ENCODE assay signal across 9 cellular contexts in the genomic region with DNA sequence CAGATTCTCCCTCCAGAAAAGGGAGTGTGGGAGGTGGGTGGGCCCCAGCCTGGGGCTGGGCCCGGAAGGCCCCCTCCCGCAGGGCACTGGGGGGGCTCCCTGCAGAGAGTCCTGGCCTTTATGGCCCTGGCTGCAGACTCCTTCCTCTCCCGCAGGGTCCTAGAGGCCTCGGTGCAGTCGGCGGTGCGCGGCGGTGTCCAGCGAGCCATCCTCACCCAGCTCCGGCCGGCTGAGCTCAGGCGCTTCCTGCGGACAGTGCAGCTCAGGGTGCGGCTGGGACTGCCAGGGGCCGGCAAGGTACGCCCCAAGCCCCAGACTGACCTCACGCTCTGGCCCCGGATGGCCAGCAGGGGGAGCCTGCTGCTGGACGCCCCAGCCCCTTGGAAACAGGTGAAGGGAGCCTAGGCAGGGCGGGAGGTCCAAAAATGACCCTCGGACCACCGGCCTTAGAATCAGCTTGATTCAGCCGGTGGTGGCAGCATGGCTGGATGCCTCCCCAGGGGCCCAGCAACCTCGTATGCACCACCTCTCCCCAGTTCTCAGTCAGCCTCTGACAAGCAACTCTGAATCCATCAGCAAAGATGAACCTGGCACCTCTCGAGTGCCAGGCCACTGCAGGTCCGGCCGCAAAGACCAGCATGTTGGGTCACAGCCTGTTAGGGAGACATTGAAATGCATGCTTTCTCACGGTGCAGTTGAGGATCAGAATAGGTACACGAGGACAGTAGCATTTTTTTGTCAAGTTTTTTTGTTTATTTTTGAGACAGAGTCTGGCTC. TPM values are rescaled to one million over a fixed set of nuclear protein-coding genes. Genes with fewer than 3 reads are reported as not detected.
DNase-seq lines count a peak whose midpoint lies in the region; ATAC-seq, FAIRE-seq and TF ChIP-seq lines count a peak whose summit lies in the region.
"Had no signal": no experiment of that assay in that cellular context is flagged by ENCODE, and none has a peak within 500 bp of the region (broad histone marks: within the 10 kb centered on the region; RNA-seq: fewer than 3 reads in every experiment).

No MANE protein-coding gene starts in this region.

- H3K27me3 Mint-ChIP-seq in activated T-cell treated with anti-CD3 and anti-CD28 coated beads, Interleukin-2, amount 50 U/mL, for 72 hours (ENCODE audit: low read depth) = no peaks in the 10 kb centered on the region
- no peaks in the 10 kb centered on the region for H3K27me3 Mint-ChIP-seq in neural crest cell (ENCODE audit: low read depth)

- ATAC-seq in activated T-cell treated with anti-CD3 and anti-CD28 coated beads, Interleukin-2, amount 50 U/mL, for 72 hours (replicated peaks in 1 of 2) = peak; percentile 83 to 87

- H3K4me1 Mint-ChIP-seq in activated T-cell treated with anti-CD3 and anti-CD28 coated beads, Interleukin-2, amount 50 U/mL, for 72 hours (ENCODE audit: low read depth) = no peaks in the 10 kb centered on the region
- H3K4me1 Mint-ChIP-seq in neural crest cell = peaks cover 5% of the 10 kb centered on the region

- H3K4me3 Mint-ChIP-seq in activated T-cell treated with anti-CD3 and anti-CD28 coated beads, Interleukin-2, amount 50 U/mL, for 72 hours = peak overlapping the region; percentile 61 to 64
- H3K4me3 Mint-ChIP-seq in neural crest cell = no peak overlapping the region

- H3K27ac ChIP-seq in 22Rv1 = no peak overlapping the region

- no peak overlapping the region for H3K27ac Mint-ChIP-seq in activated T-cell treated with anti-CD3 and anti-CD28 coated beads, Interleukin-2, amount 50 U/mL, for 72 hours
- H3K27ac Mint-ChIP-seq in neural crest cell (ENCODE audit: unreplicated experiment) = peak overlapping the region; percentile 22

- TF ChIP-seq CTCF in 22Rv1 (IDR thresholded peaks at IDR 0.05) (peak; percentile 90), fibroblast of villous mesenchyme (IDR thresholded peaks at IDR 0.05; ENCODE audit: insufficient read depth, low read depth, low read length) (peak; percentile 87), neural crest cell (conservative IDR thresholded peaks at IDR 0.05) (peak; percentile 84)

- DNase-seq in GM12891 (ENCODE audit: insufficient read length, low spot score) (peak; percentile 77), NCI-H146 (lab: John Stamatoyannopoulos, UW) (peak; percentile 55), fibroblast of villous mesenchyme (ENCODE audit: low read depth) (peak; percentile 74), neural crest cell (ENCODE audit: low read depth, low spot score) (peak; percentile 65), ureter (ENCODE audit: low spot score) (peak; percentile 67), middle frontal gyrus (ENCODE audit: extremely low spot score, low spot score) (no peak)
- peak; percentile 65 to 68 for DNase-seq in activated T-cell treated with anti-CD3 and anti-CD28 coated beads, Interleukin-2, amount 50 U/mL, for 72 hours

- TF ChIP-seq POLR2A in GM12891 (IDR thresholded peaks at IDR 0.05; ENCODE audit: low read depth, low read length) = no peak

- H3K36me3 Mint-ChIP-seq in activated T-cell treated with anti-CD3 and anti-CD28 coated beads, Interleukin-2, amount 50 U/mL, for 72 hours (ENCODE audit: insufficient read depth in 2 of 2) = no peaks in the 10 kb centered on the region
- H3K36me3 Mint-ChIP-seq in neural crest cell (ENCODE audit: low read depth) = no peaks in the 10 kb centered on the region

- peak overlapping the region; percentile 30 for H3K4me3 ChIP-seq in fibroblast of villous mesenchyme (ENCODE audit: low read depth, low read length)

- peak; percentile 84 for FAIRE-seq in GM12891 (lab: Jason Lieb, UNC)

- no peaks in the 10 kb centered on the region for H3K9me3 Mint-ChIP-seq in activated T-cell treated with anti-CD3 and anti-CD28 coated beads, Interleukin-2, amount 50 U/mL, for 72 hours
- no peaks in the 10 kb centered on the region for H3K9me3 Mint-ChIP-seq in neural crest cell

TF ChIP-seq in GM12891, 5 proteins besides CTCF, POLR2A, EP300 and RAD21:
- TF ChIP-seq POU2F2 (IDR thresholded peaks at IDR 0.05; ENCODE audit: low read depth, low read length) = no peak
- TF ChIP-seq TAF1 (IDR thresholded peaks at IDR 0.05; ENCODE audit: low read depth, low read length) = no peak
- TF ChIP-seq SPI1 (IDR thresholded peaks at IDR 0.05; ENCODE audit: low read depth, low read length) = no peak
- no peak for TF ChIP-seq PAX5 (IDR thresholded peaks at IDR 0.05; ENCODE audit: insufficient read depth, low read length, severe bottlenecking)
- TF ChIP-seq POLR2AphosphoS5 (IDR thresholded peaks at IDR 0.05; ENCODE audit: low read depth, low read length) = no peak
TF ChIP-seq in GM12891: peak in this region for 0.

RNA-seq across cellular contexts. Expression of a gene that starts 20.6 kb away (rescaled TPM):
- polyA plus RNA-seq in GM12891 (2012; ENCODE audit: low read depth, missing spikeins) = 7.0 TPM
- total RNA-seq in activated T-cell treated with anti-CD3 and anti-CD28 coated beads, Interleukin-2, amount 50 U/mL, for 72 hours = 10 to 100 TPM; 16.0 to 18.7 TPM
- 21.6 and 23.5 TPM in 2 replicates for total RNA-seq in fibroblast of villous mesenchyme
- total RNA-seq in neural crest cell = 28.7 and 29.6 TPM in 2 replicates
- total RNA-seq in ureter = 55.4 TPM

RNA-seq across cellular contexts. Expression of a gene that starts 20.8 kb away (rescaled TPM):
- polyA plus RNA-seq in GM12891 (2012; ENCODE audit: low read depth, missing spikeins) = 8.9 TPM
- 1 to 10 TPM; 8.2 to 9.3 TPM for total RNA-seq in activated T-cell treated with anti-CD3 and anti-CD28 coated beads, Interleukin-2, amount 50 U/mL, for 72 hours
- 18.6 and 19.0 TPM in 2 replicates for total RNA-seq in fibroblast of villous mesenchyme
- total RNA-seq in neural crest cell = 56.2 and 56.3 TPM in 2 replicates
- 25.9 TPM for total RNA-seq in ureter

RNA-seq across cellular contexts. Expression of a gene that starts 23.2 kb away (rescaled TPM):
- polyA plus RNA-seq in GM12891 (2012; ENCODE audit: low read depth, missing spikeins) = 0.86 TPM
- total RNA-seq in activated T-cell treated with anti-CD3 and anti-CD28 coated beads, Interleukin-2, amount 50 U/mL, for 72 hours = under 1 TPM in 1 of 2 donors, not detected in 1; 0.41 TPM
- total RNA-seq in fibroblast of villous mesenchyme (under 0.01 TPM in 1 of 2 replicates, not detected in the other), neural crest cell (not detected in 2 replicates), ureter (0.68 TPM)
- total RNA-seq: mononuclear cell had no signal

RNA-seq across cellular contexts. Expression of a gene that starts 49.2 kb away (rescaled TPM):
- polyA plus RNA-seq in GM12891 (2012; ENCODE audit: low read depth, missing spikeins) = 8.9 TPM
- 10 to 100 TPM; 12.6 to 13.4 TPM for total RNA-seq in activated T-cell treated with anti-CD3 and anti-CD28 coated beads, Interleukin-2, amount 50 U/mL, for 72 hours
- 38.9 and 41.9 TPM in 2 replicates for total RNA-seq in fibroblast of villous mesenchyme
- 36.0 and 36.9 TPM in 2 replicates for total RNA-seq in neural crest cell
- total RNA-seq in ureter = 33.1 TPM
